ENCODE assay signal across 1 cellular context in genomic region chr6:100176951-100177710, GRCh38.
TF ChIP-seq lines count a peak whose summit lies in the region.

No MANE protein-coding gene starts in this region.

TF ChIP-seq in K562, 482 proteins besides CTCF, POLR2A, EP300 and RAD21 (continued from another document):
- TF ChIP-seq PRDM10 (IDR thresholded peaks at IDR 0.05; ENCODE audit: partially characterized antibody) (no peak), HNRNPUL1 (IDR thresholded peaks at IDR 0.05; ENCODE audit: low read length) (no peak), ELF1 (tag; IDR thresholded peaks at IDR 0.05) (no peak), ZNF24 (IDR thresholded peaks at IDR 0.05) (no peak)
